In the genomic region with DNA sequence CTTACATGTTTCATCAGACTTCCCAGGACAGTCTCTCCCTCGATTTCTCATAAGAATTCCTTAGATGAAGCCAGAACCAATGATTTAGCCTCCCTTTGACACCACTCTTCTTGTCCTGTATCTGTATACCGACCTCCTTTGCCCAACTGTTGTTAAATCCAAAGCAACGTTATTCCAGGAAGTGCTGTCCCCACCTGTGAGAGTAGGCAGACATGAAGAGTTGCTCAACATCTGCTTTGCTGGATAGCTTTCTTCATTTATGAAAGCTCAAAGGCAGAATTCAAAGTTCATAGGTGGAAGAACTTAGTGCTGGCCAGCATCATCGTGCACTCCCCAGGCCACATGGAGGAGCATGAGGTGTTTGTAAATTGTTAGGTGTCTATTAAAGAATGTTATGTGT, we compare ENCODE assay signal across 1 cellular context.
A peak's percentile ranks its signal among the peaks of the same experiment; 100 is the strongest.
TF ChIP-seq lines count a peak whose summit lies in the region.

No MANE protein-coding gene starts in this region.

TF ChIP-seq in K562, 482 proteins besides CTCF, POLR2A, EP300 and RAD21:
- no peak for TF ChIP-seq ZFP30 (CRISPR knock-in tag; IDR thresholded peaks at IDR 0.05; ENCODE audit: borderline replicate concordance)
- no peak for TF ChIP-seq RBM15 (IDR thresholded peaks at IDR 0.05; ENCODE audit: insufficient read depth, low read length)
- TF ChIP-seq RCOR1 (IDR thresholded peaks at IDR 0.05; ENCODE audit: borderline replicate concordance in 1 of 2, low read depth in 2 of 2, low read length in 2 of 2): no peak
- no peak for TF ChIP-seq PPARD (CRISPR knock-in tag; IDR thresholded peaks at IDR 0.05)
- TF ChIP-seq CEBPG (CRISPR knock-in tag; IDR thresholded peaks at IDR 0.05): no peak
- TF ChIP-seq CEBPG (tag; conservative IDR thresholded peaks at IDR 0.05 in 1 of 2, IDR thresholded peaks at IDR 0.05 in 1 of 2): peak; percentile 35 to 44; a peak in 1 of 4 replicates
- no peak for TF ChIP-seq IRF2 (CRISPR knock-in tag; IDR thresholded peaks at IDR 0.05)
- TF ChIP-seq, protein P1, sequence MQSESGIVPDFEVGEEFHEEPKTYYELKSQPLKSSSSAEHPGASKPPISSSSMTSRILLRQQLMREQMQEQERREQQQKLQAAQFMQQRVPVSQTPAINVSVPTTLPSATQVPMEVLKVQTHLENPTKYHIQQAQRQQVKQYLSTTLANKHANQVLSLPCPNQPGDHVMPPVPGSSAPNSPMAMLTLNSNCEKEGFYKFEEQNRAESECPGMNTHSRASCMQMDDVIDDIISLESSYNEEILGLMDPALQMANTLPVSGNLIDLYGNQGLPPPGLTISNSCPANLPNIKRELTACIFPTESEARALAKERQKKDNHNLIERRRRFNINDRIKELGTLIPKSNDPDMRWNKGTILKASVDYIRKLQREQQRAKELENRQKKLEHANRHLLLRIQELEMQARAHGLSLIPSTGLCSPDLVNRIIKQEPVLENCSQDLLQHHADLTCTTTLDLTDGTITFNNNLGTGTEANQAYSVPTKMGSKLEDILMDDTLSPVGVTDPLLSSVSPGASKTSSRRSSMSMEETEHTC (IDR thresholded peaks at IDR 0.05): no peak
- TF ChIP-seq, protein P2, sequence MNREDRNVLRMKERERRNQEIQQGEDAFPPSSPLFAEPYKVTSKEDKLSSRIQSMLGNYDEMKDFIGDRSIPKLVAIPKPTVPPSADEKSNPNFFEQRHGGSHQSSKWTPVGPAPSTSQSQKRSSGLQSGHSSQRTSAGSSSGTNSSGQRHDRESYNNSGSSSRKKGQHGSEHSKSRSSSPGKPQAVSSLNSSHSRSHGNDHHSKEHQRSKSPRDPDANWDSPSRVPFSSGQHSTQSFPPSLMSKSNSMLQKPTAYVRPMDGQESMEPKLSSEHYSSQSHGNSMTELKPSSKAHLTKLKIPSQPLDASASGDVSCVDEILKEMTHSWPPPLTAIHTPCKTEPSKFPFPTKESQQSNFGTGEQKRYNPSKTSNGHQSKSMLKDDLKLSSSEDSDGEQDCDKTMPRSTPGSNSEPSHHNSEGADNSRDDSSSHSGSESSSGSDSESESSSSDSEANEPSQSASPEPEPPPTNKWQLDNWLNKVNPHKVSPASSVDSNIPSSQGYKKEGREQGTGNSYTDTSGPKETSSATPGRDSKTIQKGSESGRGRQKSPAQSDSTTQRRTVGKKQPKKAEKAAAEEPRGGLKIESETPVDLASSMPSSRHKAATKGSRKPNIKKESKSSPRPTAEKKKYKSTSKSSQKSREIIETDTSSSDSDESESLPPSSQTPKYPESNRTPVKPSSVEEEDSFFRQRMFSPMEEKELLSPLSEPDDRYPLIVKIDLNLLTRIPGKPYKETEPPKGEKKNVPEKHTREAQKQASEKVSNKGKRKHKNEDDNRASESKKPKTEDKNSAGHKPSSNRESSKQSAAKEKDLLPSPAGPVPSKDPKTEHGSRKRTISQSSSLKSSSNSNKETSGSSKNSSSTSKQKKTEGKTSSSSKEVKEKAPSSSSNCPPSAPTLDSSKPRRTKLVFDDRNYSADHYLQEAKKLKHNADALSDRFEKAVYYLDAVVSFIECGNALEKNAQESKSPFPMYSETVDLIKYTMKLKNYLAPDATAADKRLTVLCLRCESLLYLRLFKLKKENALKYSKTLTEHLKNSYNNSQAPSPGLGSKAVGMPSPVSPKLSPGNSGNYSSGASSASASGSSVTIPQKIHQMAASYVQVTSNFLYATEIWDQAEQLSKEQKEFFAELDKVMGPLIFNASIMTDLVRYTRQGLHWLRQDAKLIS (CRISPR knock-in tag; IDR thresholded peaks at IDR 0.05): no peak
- no peak for TF ChIP-seq TSC22D4 (tag; IDR thresholded peaks at IDR 0.05)
- no peak for TF ChIP-seq ELF4 (CRISPR knock-in tag; IDR thresholded peaks at IDR 0.05)
- no peak for TF ChIP-seq NR1H2 (CRISPR knock-in tag; IDR thresholded peaks at IDR 0.05)
- TF ChIP-seq, protein P3, sequence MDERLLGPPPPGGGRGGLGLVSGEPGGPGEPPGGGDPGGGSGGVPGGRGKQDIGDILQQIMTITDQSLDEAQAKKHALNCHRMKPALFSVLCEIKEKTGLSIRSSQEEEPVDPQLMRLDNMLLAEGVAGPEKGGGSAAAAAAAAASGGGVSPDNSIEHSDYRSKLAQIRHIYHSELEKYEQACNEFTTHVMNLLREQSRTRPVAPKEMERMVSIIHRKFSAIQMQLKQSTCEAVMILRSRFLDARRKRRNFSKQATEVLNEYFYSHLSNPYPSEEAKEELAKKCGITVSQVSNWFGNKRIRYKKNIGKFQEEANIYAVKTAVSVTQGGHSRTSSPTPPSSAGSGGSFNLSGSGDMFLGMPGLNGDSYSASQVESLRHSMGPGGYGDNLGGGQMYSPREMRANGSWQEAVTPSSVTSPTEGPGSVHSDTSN (CRISPR knock-in tag; IDR thresholded peaks at IDR 0.05; ENCODE audit: low read depth): no peak
- TF ChIP-seq, protein P3 (tag; conservative IDR thresholded peaks at IDR 0.05; ENCODE audit: low read depth): no peak
- TF ChIP-seq CEBPB (tag; IDR thresholded peaks at IDR 0.05): peak; percentile 47
- TF ChIP-seq ZNF263 (CRISPR knock-in tag; IDR thresholded peaks at IDR 0.05; ENCODE audit: borderline replicate concordance): no peak
- TF ChIP-seq TAL1 (IDR thresholded peaks at IDR 0.05): no peak
- no peak for TF ChIP-seq RBM17 (IDR thresholded peaks at IDR 0.05; ENCODE audit: borderline replicate concordance, low read depth, low read length)
